1 cellular context compared by ENCODE assay signal in the genomic region with DNA sequence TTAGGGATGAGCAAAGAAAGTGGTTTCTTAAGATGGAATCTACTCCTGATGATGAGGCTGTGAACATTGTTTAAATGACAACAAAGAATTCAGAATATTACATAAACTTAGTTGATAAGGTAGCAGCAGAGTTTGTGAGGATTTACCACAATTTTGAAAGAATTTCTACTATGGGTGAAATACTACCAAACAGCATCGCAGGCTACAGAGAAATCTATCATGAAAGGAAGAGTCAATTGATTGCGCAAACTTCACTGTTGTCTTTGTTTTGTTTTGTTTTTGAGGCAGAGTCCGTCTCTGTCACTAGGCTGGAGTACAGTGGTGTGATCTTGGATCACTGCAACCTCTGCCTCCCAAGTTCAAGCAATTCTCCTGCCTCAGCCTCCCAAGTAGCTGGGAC.
A peak's percentile ranks its signal among the peaks of the same experiment; 100 is the strongest.
TF ChIP-seq lines count a peak whose summit lies in the region.

No MANE protein-coding gene starts in this region.

TF ChIP-seq in HepG2, 621 proteins besides CTCF, POLR2A, EP300 and RAD21 (continued from another document):
- TF ChIP-seq CEBPB (IDR thresholded peaks at IDR 0.05; ENCODE audit: borderline replicate concordance, low read depth, low read length) (peak; percentile 93), ZNF460 (CRISPR knock-in tag; IDR thresholded peaks at IDR 0.05; ENCODE audit: borderline replicate concordance) (peak; percentile 85), EZH2 (conservative IDR thresholded peaks at IDR 0.05; ENCODE audit: low read depth, low read length) (no peak), SOX6 (IDR thresholded peaks at IDR 0.05) (no peak), SOX6 (CRISPR knock-in tag; IDR thresholded peaks at IDR 0.05) (peak; percentile 53; the same call in 1 of the 2 replicates), ZNF800 (CRISPR knock-in tag; IDR thresholded peaks at IDR 0.05) (no peak), NRL (CRISPR knock-in tag; IDR thresholded peaks at IDR 0.05; ENCODE audit: borderline replicate concordance) (no peak), GFI1 (CRISPR knock-in tag; IDR thresholded peaks at IDR 0.05; ENCODE audit: borderline replicate concordance) (no peak), SNAPC2 (CRISPR knock-in tag; IDR thresholded peaks at IDR 0.05) (no peak), CEBPG (CRISPR knock-in tag; IDR thresholded peaks at IDR 0.05) (peak; percentile 79), ZNF354B (CRISPR knock-in tag; IDR thresholded peaks at IDR 0.05) (no peak), ZNF10 (CRISPR knock-in tag; IDR thresholded peaks at IDR 0.05; ENCODE audit: borderline replicate concordance, low read depth) (no peak), ISL2 (CRISPR knock-in tag; IDR thresholded peaks at IDR 0.05) (no peak), ZNF12 (CRISPR knock-in tag; IDR thresholded peaks at IDR 0.05) (peak; percentile 91), TARDBP (CRISPR knock-in tag; IDR thresholded peaks at IDR 0.05) (no peak), ZFP90 (CRISPR knock-in tag; IDR thresholded peaks at IDR 0.05; ENCODE audit: borderline replicate concordance) (no peak), SOX13 (IDR thresholded peaks at IDR 0.05) (no peak), SOX13 (CRISPR knock-in tag; conservative IDR thresholded peaks at IDR 0.05 in 1 of 2, IDR thresholded peaks at IDR 0.05 in 1 of 2) (peak in 1 of 2 experiments; percentile 47; a peak in 1 of 4 replicates), RFX5 (IDR thresholded peaks at IDR 0.05; ENCODE audit: low read depth, low read length) (no peak), ZFP36L2 (CRISPR knock-in tag; IDR thresholded peaks at IDR 0.05) (no peak), LBX2 (CRISPR knock-in tag; IDR thresholded peaks at IDR 0.05; ENCODE audit: borderline replicate concordance) (no peak), HNF1A (IDR thresholded peaks at IDR 0.05; ENCODE audit: low read depth) (no peak), HNF1A (CRISPR knock-in tag; IDR thresholded peaks at IDR 0.05; ENCODE audit: borderline replicate concordance) (no peak), FOXA3 (CRISPR knock-in tag; IDR thresholded peaks at IDR 0.05) (0 out of 2 replicates have a peak, but pooled peaks have one; percentile 12), FOXP1 (IDR thresholded peaks at IDR 0.05) (no peak), FOXP1 (CRISPR knock-in tag; IDR thresholded peaks at IDR 0.05) (peak; percentile 62), ZNF549 (CRISPR knock-in tag; IDR thresholded peaks at IDR 0.05) (no peak), NFE2L1 (CRISPR knock-in tag; IDR thresholded peaks at IDR 0.05; ENCODE audit: borderline replicate concordance) (no peak), ZNF234 (CRISPR knock-in tag; conservative IDR thresholded peaks at IDR 0.05) (no peak), SOX5 (CRISPR knock-in tag; IDR thresholded peaks at IDR 0.05; ENCODE audit: borderline replicate concordance) (peak; percentile 43; the same call in 1 of the 2 replicates), EEA1 (CRISPR knock-in tag; IDR thresholded peaks at IDR 0.05; ENCODE audit: borderline replicate concordance) (no peak), CBFB (CRISPR knock-in tag; IDR thresholded peaks at IDR 0.05) (no peak), ARNT2 (CRISPR knock-in tag; IDR thresholded peaks at IDR 0.05; ENCODE audit: low read depth) (no peak), ZNF326 (CRISPR knock-in tag; IDR thresholded peaks at IDR 0.05; ENCODE audit: borderline replicate concordance) (no peak), DMTF1 (CRISPR knock-in tag; IDR thresholded peaks at IDR 0.05) (no peak), PREB (CRISPR knock-in tag; IDR thresholded peaks at IDR 0.05) (no peak), ZNF619 (CRISPR knock-in tag; IDR thresholded peaks at IDR 0.05) (no peak)
- TF ChIP-seq, protein P1, sequence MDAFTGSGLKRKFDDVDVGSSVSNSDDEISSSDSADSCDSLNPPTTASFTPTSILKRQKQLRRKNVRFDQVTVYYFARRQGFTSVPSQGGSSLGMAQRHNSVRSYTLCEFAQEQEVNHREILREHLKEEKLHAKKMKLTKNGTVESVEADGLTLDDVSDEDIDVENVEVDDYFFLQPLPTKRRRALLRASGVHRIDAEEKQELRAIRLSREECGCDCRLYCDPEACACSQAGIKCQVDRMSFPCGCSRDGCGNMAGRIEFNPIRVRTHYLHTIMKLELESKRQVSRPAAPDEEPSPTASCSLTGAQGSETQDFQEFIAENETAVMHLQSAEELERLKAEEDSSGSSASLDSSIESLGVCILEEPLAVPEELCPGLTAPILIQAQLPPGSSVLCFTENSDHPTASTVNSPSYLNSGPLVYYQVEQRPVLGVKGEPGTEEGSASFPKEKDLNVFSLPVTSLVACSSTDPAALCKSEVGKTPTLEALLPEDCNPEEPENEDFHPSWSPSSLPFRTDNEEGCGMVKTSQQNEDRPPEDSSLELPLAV (CRISPR knock-in tag; conservative IDR thresholded peaks at IDR 0.05; ENCODE audit: low read depth): no peak
- TF ChIP-seq, protein P2, sequence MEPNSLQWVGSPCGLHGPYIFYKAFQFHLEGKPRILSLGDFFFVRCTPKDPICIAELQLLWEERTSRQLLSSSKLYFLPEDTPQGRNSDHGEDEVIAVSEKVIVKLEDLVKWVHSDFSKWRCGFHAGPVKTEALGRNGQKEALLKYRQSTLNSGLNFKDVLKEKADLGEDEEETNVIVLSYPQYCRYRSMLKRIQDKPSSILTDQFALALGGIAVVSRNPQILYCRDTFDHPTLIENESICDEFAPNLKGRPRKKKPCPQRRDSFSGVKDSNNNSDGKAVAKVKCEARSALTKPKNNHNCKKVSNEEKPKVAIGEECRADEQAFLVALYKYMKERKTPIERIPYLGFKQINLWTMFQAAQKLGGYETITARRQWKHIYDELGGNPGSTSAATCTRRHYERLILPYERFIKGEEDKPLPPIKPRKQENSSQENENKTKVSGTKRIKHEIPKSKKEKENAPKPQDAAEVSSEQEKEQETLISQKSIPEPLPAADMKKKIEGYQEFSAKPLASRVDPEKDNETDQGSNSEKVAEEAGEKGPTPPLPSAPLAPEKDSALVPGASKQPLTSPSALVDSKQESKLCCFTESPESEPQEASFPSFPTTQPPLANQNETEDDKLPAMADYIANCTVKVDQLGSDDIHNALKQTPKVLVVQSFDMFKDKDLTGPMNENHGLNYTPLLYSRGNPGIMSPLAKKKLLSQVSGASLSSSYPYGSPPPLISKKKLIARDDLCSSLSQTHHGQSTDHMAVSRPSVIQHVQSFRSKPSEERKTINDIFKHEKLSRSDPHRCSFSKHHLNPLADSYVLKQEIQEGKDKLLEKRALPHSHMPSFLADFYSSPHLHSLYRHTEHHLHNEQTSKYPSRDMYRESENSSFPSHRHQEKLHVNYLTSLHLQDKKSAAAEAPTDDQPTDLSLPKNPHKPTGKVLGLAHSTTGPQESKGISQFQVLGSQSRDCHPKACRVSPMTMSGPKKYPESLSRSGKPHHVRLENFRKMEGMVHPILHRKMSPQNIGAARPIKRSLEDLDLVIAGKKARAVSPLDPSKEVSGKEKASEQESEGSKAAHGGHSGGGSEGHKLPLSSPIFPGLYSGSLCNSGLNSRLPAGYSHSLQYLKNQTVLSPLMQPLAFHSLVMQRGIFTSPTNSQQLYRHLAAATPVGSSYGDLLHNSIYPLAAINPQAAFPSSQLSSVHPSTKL (CRISPR knock-in tag; IDR thresholded peaks at IDR 0.05): no peak
